ENCODE assay signal across 9 cellular contexts in genomic region chr10:22476601-22477364, GRCh38.
A peak's percentile ranks its signal among the peaks of the same experiment; 100 is the strongest.
DNase-seq lines count a peak whose midpoint lies in the region; ATAC-seq and TF ChIP-seq lines count a peak whose summit lies in the region.
"Had no signal": no experiment of that assay in that cellular context is flagged by ENCODE, and none has a peak within 500 bp of the region (broad histone marks: within the 10 kb centered on the region; RNA-seq: fewer than 3 reads in every experiment).

No MANE protein-coding gene starts in this region.

- TF ChIP-seq EP300 in SK-N-SH (IDR thresholded peaks at IDR 0.05; ENCODE audit: borderline replicate concordance in 1 of 2, low read depth in 1 of 2, low read length in 1 of 2) (no peak), stomach (IDR thresholded peaks at IDR 0.05) (no peak)

- TF ChIP-seq POLR2A in right lobe of liver (IDR thresholded peaks at IDR 0.05) (no peak), stomach (IDR thresholded peaks at IDR 0.05) (no peak)

- H3K4me1 Mint-ChIP-seq in activated naive CD8-positive, alpha-beta T cell treated with anti-CD3 and anti-CD28 coated beads, Interleukin-2, amount 50 U/mL, for 24 hours = peaks cover 15% of the 10 kb centered on the region

- no peak overlapping the region for H3K27ac ChIP-seq in SK-N-SH (ENCODE audit: low read depth in 2 of 2, low read length in 1 of 2)
- no peak overlapping the region for H3K27ac ChIP-seq in right lobe of liver
- no peak overlapping the region for H3K27ac ChIP-seq in stomach

- H4K20me1 ChIP-seq in SK-N-SH (ENCODE audit: insufficient read depth) = no peaks in the 10 kb centered on the region

- H3K79me2 ChIP-seq in SK-N-SH (ENCODE audit: insufficient read depth) = no peaks in the 10 kb centered on the region

- H3F3A ChIP-seq in SK-N-SH (replicated peaks; ENCODE audit: insufficient read depth) = no peaks in the 10 kb centered on the region

- H2AFZ ChIP-seq in SK-N-SH (ENCODE audit: low read depth) = no peak overlapping the region; the same call in 1 of the 2 replicates

- 96% methylated on average over 57 of the region's 57 CpGs for WGBS in SK-N-SH (ENCODE audit: low lambda C conversion rate)
- WGBS in right lobe of liver (ENCODE audit: insufficient coverage, low coverage, low lambda C conversion rate, missing lambda C conversion rate) = 16% methylated on average over 35 of the region's 57 CpGs
- WGBS in stomach, 5 donors = 22 to 32% (median 23%) methylated on average over 19 to 57 of the region's 57 CpGs

- H3K27me3 ChIP-seq in SK-N-SH (ENCODE audit: insufficient read depth) (peaks cover 12% of the 10 kb centered on the region; the same call in 1 of the 2 replicates), right lobe of liver (peaks cover 15 to 36% of the 10 kb centered on the region in 2 donors), stomach (peaks cover 10 to 66% (median 40%) of the 10 kb centered on the region in 3 donors)

- ATAC-seq in SK-N-SH treated with all-trans-retinoic acid at 6 μM for 48 hours (no peak), right lobe of liver (peak in 1 of 4 donors; percentile 24), HG03378 (IDR thresholded peaks at IDR 0.05; ENCODE audit: unreplicated experiment) (no peak), GM21360 (IDR thresholded peaks at IDR 0.05; ENCODE audit: unreplicated experiment) (no peak), HG03139 (IDR thresholded peaks at IDR 0.05; ENCODE audit: unreplicated experiment) (no peak)
- ATAC-seq in activated naive CD8-positive, alpha-beta T cell treated with anti-CD3 and anti-CD28 coated beads, Interleukin-2, amount 50 U/mL, for 24 hours = no peak

- intact Hi-C loops in right lobe of liver (cut with DNase I) (no loop called here), stomach (cut with DNase I; ENCODE audit: low total_unique reads) (no loop called here)

- TF ChIP-seq CTCF in SK-N-SH (IDR thresholded peaks at IDR 0.05) (no peak), right lobe of liver (IDR thresholded peaks at IDR 0.05) (no peak), stomach (IDR thresholded peaks at IDR 0.05) (no peak)

- CTCF ChIA-PET in SK-N-SH (lab: Yijun Ruan, JAX) = interaction anchor here (1.3 kb wide), 1 partner anchor 36 kb away, joined by 3 read pairs; no protein-coding TSS in a partner anchor

- no peak overlapping the region for H3K9ac ChIP-seq in SK-N-SH

- DNase-seq in SK-N-SH = no peak
- DNase-seq in activated naive CD8-positive, alpha-beta T cell treated with anti-CD3 and anti-CD28 coated beads, Interleukin-2, amount 50 U/mL, for 24 hours = no peak
- DNase-seq in right lobe of liver = peak in 1 of 3 donors; percentile 23
- no peak for DNase-seq in stomach
- DNase-seq: 8988T had no signal

- no peaks in the 10 kb centered on the region for H3K9me3 Mint-ChIP-seq in activated naive CD8-positive, alpha-beta T cell treated with anti-CD3 and anti-CD28 coated beads, Interleukin-2, amount 50 U/mL, for 24 hours

- POLR2A ChIA-PET in SK-N-SH (lab: Yijun Ruan, JAX) = no interaction called here

- H3K36me3 ChIP-seq in SK-N-SH (replicated peaks in 1 of 2; ENCODE audit: control insufficient read depth in 1 of 2, insufficient read depth in 2 of 2, low read length in 1 of 2) (no peaks in the 10 kb centered on the region), right lobe of liver (no peaks in the 10 kb centered on the region), stomach (no peaks in the 10 kb centered on the region)

- no peaks in the 10 kb centered on the region for H3K9me2 ChIP-seq in SK-N-SH

- H3K4me3 Mint-ChIP-seq in activated naive CD8-positive, alpha-beta T cell treated with anti-CD3 and anti-CD28 coated beads, Interleukin-2, amount 50 U/mL, for 24 hours = peak overlapping the region; percentile 66

- H3K4me1 ChIP-seq in SK-N-SH (ENCODE audit: control insufficient read depth in 1 of 2, insufficient read depth in 2 of 2, low read depth in 1 of 2, low read length in 1 of 2) (peaks cover 0 to 8% of the 10 kb centered on the region in 2 experiments; a peak in 1 of 4 replicates), right lobe of liver (peaks cover 0 to 14% (median 3%) of the 10 kb centered on the region in 4 donors), stomach (peaks cover 20 to 22% (median 21%) of the 10 kb centered on the region in 4 donors)

- no peak for TF ChIP-seq RAD21 in SK-N-SH (IDR thresholded peaks at IDR 0.05; ENCODE audit: low read length)

- H3K36me3 Mint-ChIP-seq in activated naive CD8-positive, alpha-beta T cell treated with anti-CD3 and anti-CD28 coated beads, Interleukin-2, amount 50 U/mL, for 24 hours (ENCODE audit: low read depth) = no peaks in the 10 kb centered on the region

- H3K4me2 ChIP-seq in SK-N-SH = 0 out of 2 replicates have a peak overlapping the region, but pooled peaks have one; percentile 85

- H3K4me3 ChIP-seq in SK-N-SH (ENCODE audit: low read depth in 2 of 2, low read length in 1 of 2) = no peak overlapping the region
- H3K4me3 ChIP-seq in right lobe of liver = peak overlapping the region in 2 of 3 donors; percentile 14 to 29
- H3K4me3 ChIP-seq in stomach = peak overlapping the region; percentile 44 to 69 (median 48)

- no peak overlapping the region for H3K27ac Mint-ChIP-seq in activated naive CD8-positive, alpha-beta T cell treated with anti-CD3 and anti-CD28 coated beads, Interleukin-2, amount 50 U/mL, for 24 hours

- H3K9me3 ChIP-seq in SK-N-SH (no peaks in the 10 kb centered on the region), right lobe of liver (no peaks in the 10 kb centered on the region), stomach (no peaks in the 10 kb centered on the region)

- H3K27me3 Mint-ChIP-seq in activated naive CD8-positive, alpha-beta T cell treated with anti-CD3 and anti-CD28 coated beads, Interleukin-2, amount 50 U/mL, for 24 hours = peaks cover 63% of the 10 kb centered on the region

TF ChIP-seq in SK-N-SH, 30 proteins besides CTCF, POLR2A, EP300 and RAD21:
- TF ChIP-seq TCF12 (IDR thresholded peaks at IDR 0.05) = no peak

TF ChIP-seq in SK-N-SH treated with all-trans-retinoic acid at 6 μM for 48 hours, 23 proteins besides CTCF, POLR2A, EP300 and RAD21:
- TF ChIP-seq ISL1 (CRISPR knock-in tag; IDR thresholded peaks at IDR 0.05) = no peak
- no peak for TF ChIP-seq ARNTL (CRISPR knock-in tag; IDR thresholded peaks at IDR 0.05; ENCODE audit: borderline replicate concordance, low read depth)
- TF ChIP-seq ZC3H10 (CRISPR knock-in tag; IDR thresholded peaks at IDR 0.05) = no peak

Comparison
In these comparisons a context has a peak if more than half of its experiments do, and no peak if none do; other contexts are left out.
1. H3K4me3 ChIP-seq: peak in right lobe of liver (2 of 3) and stomach (4 of 4); none in SK-N-SH (0 of 2).